Comparison of ENCODE assay signal across 26 cellular contexts in the genomic region with DNA sequence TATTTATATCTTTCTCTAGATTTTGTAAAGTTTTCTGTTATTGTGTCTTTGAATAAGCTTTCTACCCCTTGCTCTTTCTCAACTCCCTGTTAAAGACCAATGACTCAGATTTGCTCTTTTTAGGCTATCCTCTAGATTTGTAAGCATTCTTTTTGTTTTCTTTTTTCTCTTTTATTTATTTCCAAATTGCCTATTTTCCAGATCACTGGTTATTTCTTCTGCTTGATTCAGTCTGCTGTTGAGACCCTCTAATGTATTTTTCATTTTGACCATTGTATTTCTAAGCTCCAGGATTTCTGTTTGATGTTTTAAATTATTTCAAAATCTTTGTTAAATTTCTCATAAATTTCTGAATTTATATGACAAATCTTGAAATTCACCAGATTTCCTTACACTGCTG.
"Had no signal": no experiment of that assay in that cellular context is flagged by ENCODE, and none has a peak within 500 bp of the region (broad histone marks: within the 10 kb centered on the region; RNA-seq: fewer than 3 reads in every experiment).

No MANE protein-coding gene starts in this region.

- H3K27ac ChIP-seq: left ventricle myocardium inferior, ovary, prostate gland, sigmoid colon, spleen, suprapubic skin, thoracic aorta, tibial artery, upper lobe of right lung had no signal

- ATAC-seq: naive thymus-derived CD4-positive, alpha-beta T cell; natural killer cell treated with Interleukin-12 subunit alpha and Interleukin-12 subunit beta and Interleukin-15 and Interleukin-18, amount 100 ng/mL, for 72 hours; right cardiac atrium; stimulated activated effector memory CD8-positive, alpha-beta T cell treated with anti-CD3 and anti-CD28 coated beads, Interleukin-12 subunit alpha, Interleukin-12 subunit beta, amount 100 ng/mL, for 72 hours; upper lobe of right lung had no signal

- DNase-seq: hypothalamus; immature natural killer cell; islet precursor cell; left ventricle myocardium inferior; mesendoderm; naive thymus-derived CD4-positive, alpha-beta T cell; ovary; retina; right cardiac atrium; sigmoid colon; small intestine; spleen; stimulated activated CD4-positive, alpha-beta T cell treated with anti-CD3 and anti-CD28 coated beads, Interleukin-4, amount 100 ng/mL, for 24 hours; stimulated activated naive CD4-positive, alpha-beta T cell; tibial artery; trophoblast cell; upper lobe of right lung had no signal

- H3K27me3 ChIP-seq: ovary, sigmoid colon, spleen, suprapubic skin, tibial artery, upper lobe of right lung had no signal

- H3K9me3 ChIP-seq: ovary, prostate gland, suprapubic skin had no signal

- H3K27me3 Mint-ChIP-seq: naive thymus-derived CD4-positive, alpha-beta T cell; natural killer cell treated with Interleukin-12 subunit alpha and Interleukin-12 subunit beta and Interleukin-15 and Interleukin-18, amount 100 ng/mL, for 72 hours; stimulated activated naive CD8-positive, alpha-beta T cell treated with anti-CD3 and anti-CD28 coated beads, Interleukin-15, Interleukin-2, amounts not matched to agents 100 ng/mL and 50 ng/mL, for 24 hours had no signal

- H3K4me1 ChIP-seq: left ventricle myocardium inferior, prostate gland, sigmoid colon, spleen, suprapubic skin, tibial artery, upper lobe of right lung had no signal

- FAIRE-seq: small intestine, urothelium cell line had no signal

- H3K4me1 Mint-ChIP-seq: immature natural killer cell; naive thymus-derived CD4-positive, alpha-beta T cell; stimulated activated effector memory CD8-positive, alpha-beta T cell treated with anti-CD3 and anti-CD28 coated beads, Interleukin-12 subunit alpha, Interleukin-12 subunit beta, amount 100 ng/mL, for 72 hours had no signal

- H3K36me3 ChIP-seq: left ventricle myocardium inferior, ovary, prostate gland, sigmoid colon, spleen, suprapubic skin, thoracic aorta, tibial artery, upper lobe of right lung had no signal

- H3K4me3 ChIP-seq: left ventricle myocardium inferior, lung, ovary, prostate gland, sigmoid colon, spleen, suprapubic skin, thoracic aorta, tibial artery, upper lobe of right lung had no signal

- H3K36me3 Mint-ChIP-seq: stimulated activated effector memory CD8-positive, alpha-beta T cell treated with anti-CD3 and anti-CD28 coated beads, Interleukin-12 subunit alpha, Interleukin-12 subunit beta, amount 100 ng/mL, for 72 hours had no signal

- H3K4me3 Mint-ChIP-seq: immature natural killer cell; mesothelial cell of epicardium; naive thymus-derived CD4-positive, alpha-beta T cell; natural killer cell treated with Interleukin-12 subunit alpha and Interleukin-12 subunit beta and Interleukin-15 and Interleukin-18, amount 100 ng/mL, for 72 hours; stimulated activated effector memory CD8-positive, alpha-beta T cell treated with anti-CD3 and anti-CD28 coated beads, Interleukin-12 subunit alpha, Interleukin-12 subunit beta, amount 100 ng/mL, for 72 hours; stimulated activated naive CD8-positive, alpha-beta T cell treated with anti-CD3 and anti-CD28 coated beads, Interleukin-15, Interleukin-2, amounts not matched to agents 100 ng/mL and 50 ng/mL, for 24 hours had no signal
